In the genomic region with DNA sequence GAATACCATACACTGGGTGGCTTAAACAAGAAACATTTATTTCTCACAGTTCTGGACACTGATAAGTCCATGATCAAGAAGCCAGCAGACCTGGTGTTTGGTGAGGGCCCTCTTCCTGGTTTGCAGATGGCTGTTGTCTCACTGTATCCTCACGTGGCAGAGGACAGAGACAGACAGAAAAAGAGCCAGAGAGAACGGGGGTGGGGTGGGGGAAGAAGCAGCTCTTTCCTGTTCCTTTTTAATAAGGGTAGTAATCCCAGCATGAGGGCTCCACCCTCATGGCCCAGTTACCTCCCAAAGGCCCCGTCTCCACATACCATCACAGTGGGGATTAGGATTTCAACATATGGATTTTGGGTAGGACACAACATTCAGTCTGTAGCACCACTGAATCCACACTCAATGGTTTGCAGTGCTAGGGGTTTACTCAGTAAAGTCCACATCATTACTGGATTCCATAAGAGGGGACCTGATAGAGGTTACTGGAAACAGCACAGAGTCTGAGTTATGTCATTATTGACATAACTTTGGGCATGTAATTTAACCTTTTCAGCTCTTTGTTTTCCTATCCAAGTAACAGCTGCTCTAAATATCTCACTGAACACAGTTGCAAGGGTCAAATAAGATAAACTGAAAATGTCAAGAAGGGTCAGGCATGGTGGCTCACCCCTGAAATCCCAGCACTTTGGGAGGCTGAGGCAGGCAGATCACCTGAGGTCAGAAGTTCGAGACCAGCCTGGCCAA, we compare ENCODE assay signal across 12 cellular contexts. TPM values are rescaled to one million over a fixed set of nuclear protein-coding genes. Genes with fewer than 3 reads are reported as not detected.
DNase-seq lines count a peak whose midpoint lies in the region; ATAC-seq and TF ChIP-seq lines count a peak whose summit lies in the region.
"Had no signal": no experiment of that assay in that cellular context is flagged by ENCODE, and none has a peak within 500 bp of the region (broad histone marks: within the 10 kb centered on the region; RNA-seq: fewer than 3 reads in every experiment).

No MANE protein-coding gene starts in this region.

- intact Hi-C loops in prostate gland (cut with DNase I) = loop anchor here (2.0 to 5.0 kb wide), 2 partner anchors 125 to 186 kb away; no protein-coding TSS in a partner anchor

- no peak for TF ChIP-seq CTCF in OCI-LY3 (IDR thresholded peaks at IDR 0.05; ENCODE audit: low read depth, low read length)
- TF ChIP-seq CTCF in cardiac muscle cell (IDR thresholded peaks at IDR 0.05; ENCODE audit: low read depth, low read length) = no peak
- TF ChIP-seq CTCF in prostate gland (IDR thresholded peaks at IDR 0.05) = no peak

- H2AFZ ChIP-seq in OCI-LY3 (ENCODE audit: low read depth, low read length) = no peak overlapping the region

- H3K4me2 ChIP-seq in OCI-LY3 (ENCODE audit: low read length) = no peak overlapping the region

- TF ChIP-seq POLR2A in prostate gland (IDR thresholded peaks at IDR 0.05) = no peak

- H3K36me3 ChIP-seq in HAP-1 (replicated peaks) (no peaks in the 10 kb centered on the region), OCI-LY3 (replicated peaks; ENCODE audit: low read depth, low read length) (peaks cover 28% of the 10 kb centered on the region), cardiac muscle cell (no peaks in the 10 kb centered on the region), prostate gland (no peaks in the 10 kb centered on the region)

- H3K4me1 ChIP-seq in HAP-1 (peaks cover 5% of the 10 kb centered on the region), OCI-LY3 (ENCODE audit: low read length) (peaks cover 30% of the 10 kb centered on the region), cardiac muscle cell (ENCODE audit: low read depth) (peaks cover 23% of the 10 kb centered on the region), prostate gland (replicated peaks) (peaks cover 2% of the 10 kb centered on the region)

- in situ Hi-C loops in HAP-1 (cut with MboI; ENCODE audit: low sequenced_read_pairs) = loop anchor here (10.0 kb wide), 1 partner anchor 122 kb away; the partner anchor contains the start of gene SLC48A1

- peak overlapping the region; percentile 1; the same call in 1 of the 2 replicates for H3K27ac ChIP-seq in OCI-LY3 (ENCODE audit: low read length)
- H3K27ac ChIP-seq in cardiac muscle cell = peak overlapping the region; percentile 39
- no peak overlapping the region for H3K27ac ChIP-seq in prostate gland
- H3K27ac ChIP-seq: brain microvascular endothelial cell had no signal

- DNase-seq in HAP-1 (ENCODE audit: low spot score in 2 of 2) = peak; percentile 5 to 41
- DNase-seq in cardiac muscle cell (ENCODE audit: low read depth in 1 of 2, low spot score in 1 of 2) = no peak
- DNase-seq in prostate gland (ENCODE audit: low spot score) = peak; percentile 11
- no peak for DNase-seq in NCI-H2081 (lab: John Stamatoyannopoulos, UW)
- no peak for DNase-seq in NCI-H446 (lab: John Stamatoyannopoulos, UW)
- DNase-seq: brain microvascular endothelial cell, DND-41, NCI-H187 treated with DMSO at 0.1 percent for 48 hours, small intestine had no signal

- no peak overlapping the region for H3K4me3 ChIP-seq in HAP-1
- H3K4me3 ChIP-seq in OCI-LY3 (ENCODE audit: low read length) = no peak overlapping the region
- no peak overlapping the region for H3K4me3 ChIP-seq in cardiac muscle cell
- no peak overlapping the region for H3K4me3 ChIP-seq in prostate gland
- H3K4me3 ChIP-seq: lung had no signal

- WGBS in prostate gland = 48% methylated on average over 4 of the region's 4 CpGs

- no peak for ATAC-seq in HG03135 (IDR thresholded peaks at IDR 0.05; ENCODE audit: unreplicated experiment)

- H3K9me3 ChIP-seq in HAP-1 (no peaks in the 10 kb centered on the region), OCI-LY3 (ENCODE audit: insufficient read depth, low read length) (no peaks in the 10 kb centered on the region), cardiac muscle cell (ENCODE audit: low read depth) (no peaks in the 10 kb centered on the region), prostate gland (no peaks in the 10 kb centered on the region)

- H4K20me1 ChIP-seq in OCI-LY3 (ENCODE audit: insufficient read depth, low read length) = no peaks in the 10 kb centered on the region

- H3K9ac ChIP-seq in OCI-LY3 (ENCODE audit: low read length) = no peak overlapping the region

- no peaks in the 10 kb centered on the region for H3K79me2 ChIP-seq in OCI-LY3 (ENCODE audit: low read length)

- H3K27me3 ChIP-seq in HAP-1 (ENCODE audit: low read depth) (no peaks in the 10 kb centered on the region), OCI-LY3 (ENCODE audit: low read depth, low read length) (no peaks in the 10 kb centered on the region), cardiac muscle cell (no peaks in the 10 kb centered on the region), prostate gland (replicated peaks; ENCODE audit: insufficient read depth) (no peaks in the 10 kb centered on the region)
- H3K27me3 ChIP-seq: brain microvascular endothelial cell had no signal

RNA-seq across cellular contexts. Expression of gene RPAP3, which starts 53.2 kb away (rescaled TPM):
- 13.9 and 24.9 TPM in 2 replicates for total RNA-seq in cardiac muscle cell
- polyA plus RNA-seq in cardiac muscle cell = 44.3 and 60.8 TPM in 2 replicates
- 10 to 100 TPM; 15.0 to 26.5 TPM for total RNA-seq in prostate gland

Comparison
In these comparisons a context has a peak if more than half of its experiments do, and no peak if none do; other contexts are left out.
1. DNase-seq: peak in HAP-1 (2 of 2) and prostate gland (single experiment); none in cardiac muscle cell (0 of 2), NCI-H2081 (0 of 2) and NCI-H446 (0 of 2).
2. H3K27ac ChIP-seq: peak in OCI-LY3 (single experiment) and cardiac muscle cell (single experiment); none in prostate gland (0 of 2).